In the genomic region with DNA sequence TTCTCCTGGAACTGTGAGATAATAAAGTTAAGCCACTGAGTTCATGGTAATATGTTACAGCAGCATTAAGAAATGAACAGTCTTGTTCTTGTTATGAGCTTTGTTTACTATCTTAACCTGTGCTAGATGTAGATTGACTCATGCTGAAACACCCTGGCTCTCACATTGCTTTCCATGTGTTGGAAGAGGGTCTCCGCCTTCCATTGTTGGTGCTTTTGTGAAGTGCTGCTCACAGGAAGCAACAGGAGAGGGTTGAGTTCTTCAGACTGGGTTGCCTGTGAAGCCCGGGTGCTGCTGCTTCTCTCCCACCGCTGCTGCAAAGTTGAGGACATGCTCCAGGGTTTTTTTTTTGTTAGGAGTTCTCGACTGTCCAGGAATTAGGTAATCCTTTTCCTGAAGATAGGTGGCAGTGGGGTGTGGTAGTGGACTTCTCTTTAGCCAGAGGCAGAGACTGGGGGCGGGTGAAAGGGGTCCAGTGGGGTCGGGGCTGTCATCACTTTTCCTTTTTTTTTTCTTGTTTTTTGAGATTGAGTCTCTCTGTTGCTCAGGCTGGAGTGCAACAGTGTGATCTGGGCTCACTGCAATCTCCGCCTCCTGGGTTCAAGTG, we compare ENCODE assay signal across 17 cellular contexts. TPM values are rescaled to one million over a fixed set of nuclear protein-coding genes. Genes with fewer than 3 reads are reported as not detected.
A peak's percentile ranks its signal among the peaks of the same experiment; 100 is the strongest.
DNase-seq lines count a peak whose midpoint lies in the region; ATAC-seq and TF ChIP-seq lines count a peak whose summit lies in the region.
"Had no signal": no experiment of that assay in that cellular context is flagged by ENCODE, and none has a peak within 500 bp of the region (broad histone marks: within the 10 kb centered on the region; RNA-seq: fewer than 3 reads in every experiment).

No MANE protein-coding gene starts in this region.

- CTCF ChIA-PET in activated CD4-positive, alpha-beta T cell treated with anti-CD3 and anti-CD28 coated beads for 36 hours (lab: Charles Lee), result interaction anchor here (0.7 kb wide), 1 partner anchor 196 kb away, joined by 3 read pairs; no protein-coding TSS in a partner anchor

- peaks cover 2% of the 10 kb centered on the region for H3K36me3 Mint-ChIP-seq in activated CD4-positive, alpha-beta T cell treated with anti-CD3 and anti-CD28 coated beads for 36 hours (ENCODE audit: low read depth)
- peaks cover 11% of the 10 kb centered on the region for H3K36me3 Mint-ChIP-seq in stimulated activated effector memory CD8-positive, alpha-beta T cell treated with anti-CD3 and anti-CD28 coated beads, Interleukin-12 subunit alpha, Interleukin-12 subunit beta, amount 100 ng/mL, for 72 hours
- H3K36me3 Mint-ChIP-seq: activated naive CD8-positive, alpha-beta T cell had no signal

- peak; percentile 14 for DNase-seq in activated CD4-positive, alpha-beta T cell treated with anti-CD3 and anti-CD28 coated beads for 36 hours
- DNase-seq in activated CD4-positive, alpha-beta T cell treated with anti-CD3 and anti-CD28 coated beads, Interleukin-2, amount 50 U/mL, for 48 hours, result no peak
- DNase-seq in OCI-M2 (lab: John Stamatoyannopoulos, UW; ENCODE audit: unreplicated experiment) (peak; percentile 61), fibroblast of pulmonary artery (ENCODE audit: low read depth) (peak; percentile 64), substantia nigra (lab: John Stamatoyannopoulos, UW) (no peak), NCI-H526 (lab: John Stamatoyannopoulos, UW) (no peak), germinal center (ENCODE audit: low spot score) (no peak)
- no peak for DNase-seq in stimulated activated effector memory CD8-positive, alpha-beta T cell treated with anti-CD3 and anti-CD28 coated beads, Interleukin-12 subunit alpha, Interleukin-12 subunit beta, amount 100 ng/mL, for 72 hours (ENCODE audit: low spot score in 2 of 2)
- DNase-seq: activated CD4-positive, alpha-beta T cell treated with anti-CD3 and anti-CD28 coated beads, Interleukin-2, amount 10 ng/mL, durations not matched to agents 24 days and 14 days; activated T-cell treated with anti-CD3 and anti-CD28 coated beads, Interleukin-2, amount 50 U/mL, for 1 hour; GOT3; NCI-H2081 treated with DMSO at 0.1 percent for 48 hours; nucleus accumbens; SJCRH30; stimulated activated CD4-positive, alpha-beta T cell treated with anti-CD3 and anti-CD28 coated beads, Interleukin-4, amount 100 ng/mL, for 1 hour; tibial artery had no signal

- no peak for ATAC-seq in activated CD4-positive, alpha-beta T cell treated with anti-CD3 and anti-CD28 coated beads for 36 hours
- peak; percentile 41 for ATAC-seq in stimulated activated effector memory CD8-positive, alpha-beta T cell treated with anti-CD3 and anti-CD28 coated beads, Interleukin-12 subunit alpha, Interleukin-12 subunit beta, amount 100 ng/mL, for 72 hours

- intact Hi-C loops in activated CD4-positive, alpha-beta T cell treated with anti-CD3 and anti-CD28 coated beads for 36 hours (cut with DNase I, micrococcal nuclease), result no loop called here

- peaks cover 13% of the 10 kb centered on the region for H3K4me1 Mint-ChIP-seq in activated CD4-positive, alpha-beta T cell treated with anti-CD3 and anti-CD28 coated beads for 36 hours
- H3K4me1 Mint-ChIP-seq in stimulated activated effector memory CD8-positive, alpha-beta T cell treated with anti-CD3 and anti-CD28 coated beads, Interleukin-12 subunit alpha, Interleukin-12 subunit beta, amount 100 ng/mL, for 72 hours, result peaks cover 14% of the 10 kb centered on the region

- POLR2A ChIA-PET in activated CD4-positive, alpha-beta T cell treated with anti-CD3 and anti-CD28 coated beads for 36 hours (lab: Charles Lee), result no interaction called here

- H3K4me3 Mint-ChIP-seq in activated CD4-positive, alpha-beta T cell treated with anti-CD3 and anti-CD28 coated beads for 36 hours, result no peak overlapping the region
- no peak overlapping the region for H3K4me3 Mint-ChIP-seq in stimulated activated effector memory CD8-positive, alpha-beta T cell treated with anti-CD3 and anti-CD28 coated beads, Interleukin-12 subunit alpha, Interleukin-12 subunit beta, amount 100 ng/mL, for 72 hours
- H3K4me3 Mint-ChIP-seq: activated CD4-positive, alpha-beta T cell treated with anti-CD3 and anti-CD28 coated beads, Interleukin-2, amount 10 ng/mL, durations not matched to agents 24 days and 14 days had no signal

- H3K27ac ChIP-seq in substantia nigra (ENCODE audit: low read depth, low read length, poor library complexity, severe bottlenecking), result no peak overlapping the region
- H3K27ac ChIP-seq: SJCRH30, tibial artery had no signal

- no peaks in the 10 kb centered on the region for H3K9me3 Mint-ChIP-seq in activated CD4-positive, alpha-beta T cell treated with anti-CD3 and anti-CD28 coated beads for 36 hours (ENCODE audit: low read depth)
- H3K9me3 Mint-ChIP-seq in stimulated activated effector memory CD8-positive, alpha-beta T cell treated with anti-CD3 and anti-CD28 coated beads, Interleukin-12 subunit alpha, Interleukin-12 subunit beta, amount 100 ng/mL, for 72 hours, result no peaks in the 10 kb centered on the region
- H3K9me3 Mint-ChIP-seq: activated CD4-positive, alpha-beta T cell treated with anti-CD3 and anti-CD28 coated beads, Interleukin-2, amount 10 ng/mL, durations not matched to agents 24 days and 14 days had no signal

- no peak overlapping the region for H3K4me3 ChIP-seq in fibroblast of pulmonary artery (replicated peaks; ENCODE audit: low read depth, low read length)
- H3K4me3 ChIP-seq: SJCRH30, tibial artery had no signal

- no peak overlapping the region for H3K27ac Mint-ChIP-seq in activated CD4-positive, alpha-beta T cell treated with anti-CD3 and anti-CD28 coated beads for 36 hours
- no peak overlapping the region for H3K27ac Mint-ChIP-seq in stimulated activated effector memory CD8-positive, alpha-beta T cell treated with anti-CD3 and anti-CD28 coated beads, Interleukin-12 subunit alpha, Interleukin-12 subunit beta, amount 100 ng/mL, for 72 hours
- H3K27ac Mint-ChIP-seq: activated CD4-positive, alpha-beta T cell treated with anti-CD3 and anti-CD28 coated beads, Interleukin-2, amount 10 ng/mL, durations not matched to agents 24 days and 14 days; activated naive CD8-positive, alpha-beta T cell had no signal

- H3K27me3 Mint-ChIP-seq in activated CD4-positive, alpha-beta T cell treated with anti-CD3 and anti-CD28 coated beads for 36 hours, result no peaks in the 10 kb centered on the region
- H3K27me3 Mint-ChIP-seq: activated naive CD8-positive, alpha-beta T cell had no signal

- TF ChIP-seq CTCF in fibroblast of pulmonary artery (IDR thresholded peaks at IDR 0.05; ENCODE audit: low read length, missing control alignments), result peak; percentile 23

RNA-seq across cellular contexts. Expression of gene HMGN1, which starts 28.7 kb away (rescaled TPM):
- total RNA-seq in activated CD4-positive, alpha-beta T cell treated with anti-CD3 and anti-CD28 coated beads for 36 hours, result 100 to 1,000 TPM; 335 to 419 TPM

Comparison
In these comparisons a context has a peak if more than half of its experiments do, and no peak if none do; other contexts are left out.
1. DNase-seq: peak in activated CD4-positive, alpha-beta T cell treated with anti-CD3 and anti-CD28 coated beads for 36 hours (single experiment), OCI-M2 (single experiment) and fibroblast of pulmonary artery (single experiment); none in activated CD4-positive, alpha-beta T cell treated with anti-CD3 and anti-CD28 coated beads, Interleukin-2, amount 50 U/mL, for 48 hours (0 of 2), stimulated activated effector memory CD8-positive, alpha-beta T cell treated with anti-CD3 and anti-CD28 coated beads, Interleukin-12 subunit alpha, Interleukin-12 subunit beta, amount 100 ng/mL, for 72 hours (0 of 2), substantia nigra (0 of 49), NCI-H526 (0 of 2) and germinal center (single experiment).